8 cellular contexts compared by ENCODE assay signal in genomic region chr12:1663440-1664132, GRCh38. TPM values are rescaled to one million over a fixed set of nuclear protein-coding genes. Genes with fewer than 3 reads are reported as not detected.
A peak's percentile ranks its signal among the peaks of the same experiment; 100 is the strongest.
DNase-seq lines count a peak whose midpoint lies in the region; ATAC-seq and TF ChIP-seq lines count a peak whose summit lies in the region.

No MANE protein-coding gene starts in this region.

- no peak for ATAC-seq in activated T-cell treated with anti-CD3 and anti-CD28 coated beads, Interleukin-2, amount 50 U/mL, for 4 hours
- ATAC-seq in right lobe of liver (no peak), HG03139 (IDR thresholded peaks at IDR 0.05; ENCODE audit: unreplicated experiment) (no peak)

- H3K36me3 Mint-ChIP-seq in activated T-cell treated with anti-CD3 and anti-CD28 coated beads, Interleukin-2, amount 50 U/mL, for 4 hours (ENCODE audit: insufficient read depth) = no peaks in the 10 kb centered on the region
- H3K36me3 Mint-ChIP-seq in activated T-helper 1 cell treated with anti-CD3 and anti-CD28 coated beads, Interleukin-12 subunit alpha, Interleukin-12 subunit beta, Interleukin-2, Interleukin-4 antibody, amounts not matched to agents 30 ng/mL and 10 ng/mL and 1 ng/mL, durations not matched to agents 14 hours and 24 hours and 36 hours (ENCODE audit: low read depth) = peaks cover 4% of the 10 kb centered on the region

- H3K27me3 Mint-ChIP-seq in activated T-cell treated with anti-CD3 and anti-CD28 coated beads, Interleukin-2, amount 50 U/mL, for 4 hours (ENCODE audit: low read depth) = no peaks in the 10 kb centered on the region
- H3K27me3 Mint-ChIP-seq in activated T-helper 1 cell treated with anti-CD3 and anti-CD28 coated beads, Interleukin-12 subunit alpha, Interleukin-12 subunit beta, Interleukin-2, Interleukin-4 antibody, amounts not matched to agents 30 ng/mL and 10 ng/mL and 1 ng/mL, durations not matched to agents 14 hours and 24 hours and 36 hours (ENCODE audit: insufficient read depth) = peaks cover 2% of the 10 kb centered on the region

- H3K4me1 Mint-ChIP-seq in activated T-cell treated with anti-CD3 and anti-CD28 coated beads, Interleukin-2, amount 50 U/mL, for 4 hours (ENCODE audit: low read depth) = peaks cover 46% of the 10 kb centered on the region
- H3K4me1 Mint-ChIP-seq in activated T-helper 1 cell treated with anti-CD3 and anti-CD28 coated beads, Interleukin-12 subunit alpha, Interleukin-12 subunit beta, Interleukin-2, Interleukin-4 antibody, amounts not matched to agents 30 ng/mL and 10 ng/mL and 1 ng/mL, durations not matched to agents 14 hours and 24 hours and 36 hours (ENCODE audit: low read depth) = peaks cover 34% of the 10 kb centered on the region

- peak overlapping the region in 2 of 3 donors; percentile 79 to 94 for H3K27ac ChIP-seq in right lobe of liver
- peak overlapping the region; percentile 72 for H3K27ac ChIP-seq in suprapubic skin

- intact Hi-C loops in activated T-helper 1 cell treated with anti-CD3 and anti-CD28 coated beads, Interleukin-12 subunit alpha, Interleukin-12 subunit beta, Interleukin-2, Interleukin-4 antibody, amounts not matched to agents 30 ng/mL and 10 ng/mL and 1 ng/mL, durations not matched to agents 14 hours and 24 hours and 36 hours (cut with micrococcal nuclease) = no loop called here
- intact Hi-C loops in right lobe of liver (cut with DNase I) = no loop called here

- 90% methylated on average over 10 of the region's 11 CpGs for WGBS in right lobe of liver (ENCODE audit: insufficient coverage, low coverage, low lambda C conversion rate, missing lambda C conversion rate)
- 90% methylated on average over 11 of the region's 11 CpGs for WGBS in suprapubic skin

- TF ChIP-seq POLR2A in right lobe of liver (IDR thresholded peaks at IDR 0.05) = no peak
- TF ChIP-seq POLR2A in suprapubic skin (IDR thresholded peaks at IDR 0.05) = no peak

- no peak for TF ChIP-seq CTCF in right lobe of liver (IDR thresholded peaks at IDR 0.05)
- no peak for TF ChIP-seq CTCF in suprapubic skin (IDR thresholded peaks at IDR 0.05)

- peak overlapping the region; percentile 61 for H3K4me3 Mint-ChIP-seq in activated T-cell treated with anti-CD3 and anti-CD28 coated beads, Interleukin-2, amount 50 U/mL, for 4 hours
- H3K4me3 Mint-ChIP-seq in activated T-helper 1 cell treated with anti-CD3 and anti-CD28 coated beads, Interleukin-12 subunit alpha, Interleukin-12 subunit beta, Interleukin-2, Interleukin-4 antibody, amounts not matched to agents 30 ng/mL and 10 ng/mL and 1 ng/mL, durations not matched to agents 14 hours and 24 hours and 36 hours = peak overlapping the region; percentile 85

- H3K36me3 ChIP-seq in right lobe of liver (no peaks in the 10 kb centered on the region), suprapubic skin (no peaks in the 10 kb centered on the region)

- H3K9me3 Mint-ChIP-seq in activated T-cell treated with anti-CD3 and anti-CD28 coated beads, Interleukin-2, amount 50 U/mL, for 4 hours = no peaks in the 10 kb centered on the region
- no peaks in the 10 kb centered on the region for H3K9me3 Mint-ChIP-seq in activated T-helper 1 cell treated with anti-CD3 and anti-CD28 coated beads, Interleukin-12 subunit alpha, Interleukin-12 subunit beta, Interleukin-2, Interleukin-4 antibody, amounts not matched to agents 30 ng/mL and 10 ng/mL and 1 ng/mL, durations not matched to agents 14 hours and 24 hours and 36 hours

- H3K27ac Mint-ChIP-seq in activated T-helper 1 cell treated with anti-CD3 and anti-CD28 coated beads, Interleukin-12 subunit alpha, Interleukin-12 subunit beta, Interleukin-2, Interleukin-4 antibody, amounts not matched to agents 30 ng/mL and 10 ng/mL and 1 ng/mL, durations not matched to agents 14 hours and 24 hours and 36 hours = peak overlapping the region; percentile 78

- DNase-seq in activated T-cell treated with anti-CD3 and anti-CD28 coated beads, Interleukin-2, amount 50 U/mL, for 4 hours = no peak
- DNase-seq in activated T-cell treated with anti-CD3 and anti-CD28 coated beads for 4 hours (no peak), right lobe of liver (no peak), suprapubic skin (ENCODE audit: low spot score in 2 of 2) (no peak), H4 (ENCODE audit: low spot score) (no peak), T-helper 9 cell (no peak)
- no peak for DNase-seq in activated T-helper 1 cell treated with anti-CD3 and anti-CD28 coated beads, Interleukin-12 subunit alpha, Interleukin-12 subunit beta, Interleukin-2, Interleukin-4 antibody, amounts not matched to agents 30 ng/mL and 10 ng/mL and 1 ng/mL, durations not matched to agents 14 hours and 24 hours and 36 hours (ENCODE audit: low spot score)

- TF ChIP-seq EP300 in suprapubic skin (IDR thresholded peaks at IDR 0.05) = no peak

- H3K4me1 ChIP-seq in right lobe of liver (peaks cover 0 to 34% (median 12%) of the 10 kb centered on the region in 4 donors), suprapubic skin (peaks cover 36% of the 10 kb centered on the region)

- no peaks in the 10 kb centered on the region for H3K9me3 ChIP-seq in right lobe of liver
- H3K9me3 ChIP-seq in suprapubic skin = no peaks in the 10 kb centered on the region

- no peaks in the 10 kb centered on the region for H3K27me3 ChIP-seq in right lobe of liver
- H3K27me3 ChIP-seq in suprapubic skin = no peaks in the 10 kb centered on the region

- H3K4me3 ChIP-seq in right lobe of liver = no peak overlapping the region
- no peak overlapping the region for H3K4me3 ChIP-seq in suprapubic skin

RNA-seq across cellular contexts. Expression of gene ADIPOR2, which starts 27.3 kb away (rescaled TPM):
- 10 to 100 TPM; 45.0 to 54.2 (median 46.8) TPM for total RNA-seq in activated T-cell treated with anti-CD3 and anti-CD28 coated beads, Interleukin-2, amount 50 U/mL, for 4 hours
- total RNA-seq in activated T-helper 1 cell treated with anti-CD3 and anti-CD28 coated beads, Interleukin-12 subunit alpha, Interleukin-12 subunit beta, Interleukin-2, Interleukin-4 antibody, amounts not matched to agents 30 ng/mL and 10 ng/mL and 1 ng/mL, durations not matched to agents 14 hours and 24 hours and 36 hours = 69.4 and 75.2 TPM in 2 replicates
- total RNA-seq in right lobe of liver = 100 to 1,000 TPM in 1 of 6 experiments, 10 to 100 TPM in 5; 46.5 to 108 (median 59.8) TPM
- 10 to 100 TPM; 40.3 to 47.9 (median 43.4) TPM for total RNA-seq in suprapubic skin
- 40.5 and 42.1 TPM in 2 replicates for total RNA-seq in H4 (2014; rRNA removed; shearing (Covaris generic))

RNA-seq across cellular contexts. Expression of gene WNT5B, which starts 34.6 kb away (rescaled TPM):
- total RNA-seq in activated T-cell treated with anti-CD3 and anti-CD28 coated beads, Interleukin-2, amount 50 U/mL, for 4 hours = under 1 TPM in 1 of 3 donors, not detected in 2; 0.13 TPM
- total RNA-seq in activated T-helper 1 cell treated with anti-CD3 and anti-CD28 coated beads, Interleukin-12 subunit alpha, Interleukin-12 subunit beta, Interleukin-2, Interleukin-4 antibody, amounts not matched to agents 30 ng/mL and 10 ng/mL and 1 ng/mL, durations not matched to agents 14 hours and 24 hours and 36 hours = 1.1 and 2.0 TPM in 2 replicates
- total RNA-seq in right lobe of liver (1 to 10 TPM in 4 of 6 experiments, under 1 TPM in 2; 0.43 to 8.1 (median 1.5) TPM), suprapubic skin (10 to 100 TPM in 1 of 4 donors, 1 to 10 TPM in 3; 7.3 to 12.8 (median 8.3) TPM)
- 3.8 and 6.4 TPM in 2 replicates for total RNA-seq in H4 (2014; rRNA removed; shearing (Covaris generic))
